ENCODE assay signal across 1 cellular context in genomic region chr9:126705767-126706697, GRCh38.
TF ChIP-seq lines count a peak whose summit lies in the region.

No MANE protein-coding gene starts in this region.

TF ChIP-seq in K562, 482 proteins besides CTCF, POLR2A, EP300 and RAD21 (continued from another document):
- TF ChIP-seq RCOR1 (IDR thresholded peaks at IDR 0.05; ENCODE audit: borderline replicate concordance in 1 of 2, low read depth in 2 of 2, low read length in 2 of 2) = peak in 1 of 2 experiments; percentile 71; a peak in 2 of 4 replicates
- peak; percentile 64; the same call in 1 of the 2 replicates for TF ChIP-seq PKNOX1 (IDR thresholded peaks at IDR 0.05)
TF ChIP-seq in K562: peak in this region for 8.
